12 cellular contexts compared by ENCODE assay signal in the genomic region with DNA sequence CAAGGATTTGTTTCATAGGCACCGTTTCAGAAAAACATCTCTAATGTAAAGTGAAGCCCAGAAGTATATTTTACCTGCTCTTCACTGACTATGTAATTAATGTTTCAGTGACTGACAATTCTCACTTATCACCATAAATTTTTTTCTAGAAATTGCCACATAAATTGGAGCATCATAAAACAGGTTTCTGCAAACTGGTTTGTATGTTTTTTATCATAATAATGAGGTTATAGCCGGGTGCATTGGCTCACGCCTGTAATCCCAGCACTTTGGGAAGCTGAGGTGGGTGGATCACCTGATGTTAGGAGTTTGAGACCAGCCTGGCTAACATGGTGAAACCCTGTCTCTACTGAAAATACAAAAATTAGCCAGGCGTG. TPM values are rescaled to one million over a fixed set of nuclear protein-coding genes. Genes with fewer than 3 reads are reported as not detected.
DNase-seq lines count a peak whose midpoint lies in the region; ATAC-seq and TF ChIP-seq lines count a peak whose summit lies in the region.
"Had no signal": no experiment of that assay in that cellular context is flagged by ENCODE, and none has a peak within 500 bp of the region (broad histone marks: within the 10 kb centered on the region; RNA-seq: fewer than 3 reads in every experiment).

No MANE protein-coding gene starts in this region.

- H3K4me2 ChIP-seq in PC-9: peak overlapping the region; percentile 71; the same call in 1 of the 2 replicates

- POLR2A ChIA-PET in PC-9 (lab: Charles Lee; ENCODE audit: unreplicated experiment): no interaction called here

- no peaks in the 10 kb centered on the region for H3K9me2 ChIP-seq in PC-9 (ENCODE audit: insufficient read depth)

- ATAC-seq in stimulated activated naive B cell treated with anti-CD40 and anti-IgM and Interleukin-4, amounts not matched to agents 10 μg/mL and 1 μg/mL and 100 μg/mL, for 72 hours (replicated peaks): no peak
- no peak for ATAC-seq in GM19351 (IDR thresholded peaks at IDR 0.05; ENCODE audit: unreplicated experiment)

- H3K27ac ChIP-seq in PC-9 (peak overlapping the region; percentile 95), epithelial cell of prostate (peak overlapping the region; percentile 91)

- H3K79me2 ChIP-seq in PC-9 (ENCODE audit: low read depth): no peaks in the 10 kb centered on the region

- peaks cover 53% of the 10 kb centered on the region for H3K4me1 Mint-ChIP-seq in activated T-cell treated with anti-CD3 and anti-CD28 coated beads, Interleukin-2, amount 50 U/mL, for 24 hours (ENCODE audit: low read depth)
- peaks cover 68 to 92% of the 10 kb centered on the region in 2 donors for H3K4me1 Mint-ChIP-seq in stimulated activated naive B cell treated with anti-CD40 and anti-IgM and Interleukin-4, amounts not matched to agents 10 μg/mL and 1 μg/mL and 100 μg/mL, for 72 hours

- H3F3A ChIP-seq in PC-9 (ENCODE audit: insufficient read depth, low read depth): peaks cover 21% of the 10 kb centered on the region; the same call in 1 of the 2 replicates

- no peak for DNase-seq in activated T-cell treated with anti-CD3 and anti-CD28 coated beads, Interleukin-2, amount 50 U/mL, for 24 hours
- DNase-seq in activated T-cell treated with anti-CD3 and anti-CD28 coated beads, Interleukin-2, amount 50 U/mL, for 48 hours: no peak
- DNase-seq in PC-9 (no peak), epithelial cell of prostate (ENCODE audit: low read depth, low spot score) (no peak), NCI-H2171 treated with DMSO at 0.1 percent for 48 hours (lab: John Stamatoyannopoulos, UW) (no peak), ecto neural progenitor cell (ENCODE audit: low spot score) (no peak)
- DNase-seq in stimulated activated naive B cell treated with anti-CD40 and anti-IgM and Interleukin-4, amounts not matched to agents 10 μg/mL and 1 μg/mL and 100 μg/mL, for 72 hours: no peak
- DNase-seq: activated CD4-positive, CD25-positive, alpha-beta regulatory T cell; glutamatergic neuron; retina had no signal

- BruUV-seq in PC-9 (replicated peaks; lab: Mats Ljungman, UMichigan): no TSS peak

- CTCF ChIA-PET in PC-9 (lab: Charles Lee): interaction anchor here (0.8 kb wide), 1 partner anchor 22 kb away, joined by 3 read pairs; no protein-coding TSS in a partner anchor

- peaks cover 52% of the 10 kb centered on the region for H3K4me1 ChIP-seq in PC-9 (replicated peaks; ENCODE audit: insufficient read depth)

- H3K27ac Mint-ChIP-seq in activated T-cell treated with anti-CD3 and anti-CD28 coated beads, Interleukin-2, amount 50 U/mL, for 24 hours: peak overlapping the region; percentile 93
- peak overlapping the region; percentile 99 for H3K27ac Mint-ChIP-seq in stimulated activated naive B cell treated with anti-CD40 and anti-IgM and Interleukin-4, amounts not matched to agents 10 μg/mL and 1 μg/mL and 100 μg/mL, for 72 hours

- no peaks in the 10 kb centered on the region for H3K9me3 ChIP-seq in PC-9 (ENCODE audit: insufficient read depth, low read depth)
- H3K9me3 ChIP-seq: tibial nerve had no signal

- no peak for TF ChIP-seq CTCF in PC-9 (conservative IDR thresholded peaks at IDR 0.05)

- H3K36me3 ChIP-seq in PC-9 (ENCODE audit: low read depth): no peaks in the 10 kb centered on the region
- H3K36me3 ChIP-seq: tibial nerve had no signal

- no peak overlapping the region for H2AFZ ChIP-seq in PC-9

- no peaks in the 10 kb centered on the region for H3K36me3 Mint-ChIP-seq in activated T-cell treated with anti-CD3 and anti-CD28 coated beads, Interleukin-2, amount 50 U/mL, for 24 hours (ENCODE audit: low read depth)
- peaks cover 0 to 5% of the 10 kb centered on the region in 2 donors for H3K36me3 Mint-ChIP-seq in stimulated activated naive B cell treated with anti-CD40 and anti-IgM and Interleukin-4, amounts not matched to agents 10 μg/mL and 1 μg/mL and 100 μg/mL, for 72 hours

- H4K20me1 ChIP-seq in PC-9 (ENCODE audit: insufficient read depth): no peaks in the 10 kb centered on the region

- no peak overlapping the region for H3K4me3 Mint-ChIP-seq in activated T-cell treated with anti-CD3 and anti-CD28 coated beads, Interleukin-2, amount 50 U/mL, for 24 hours
- H3K4me3 Mint-ChIP-seq in stimulated activated naive B cell treated with anti-CD40 and anti-IgM and Interleukin-4, amounts not matched to agents 10 μg/mL and 1 μg/mL and 100 μg/mL, for 72 hours: peak overlapping the region in 1 of 2 donors; percentile 84

- intact Hi-C loops in PC-9 (cut with micrococcal nuclease; ENCODE audit: unreplicated experiment): no loop called here

- no peaks in the 10 kb centered on the region for H3K27me3 ChIP-seq in PC-9 (ENCODE audit: insufficient read depth, low read depth)
- H3K27me3 ChIP-seq: tibial nerve had no signal

- H3K4me3 ChIP-seq in PC-9: no peak overlapping the region
- H3K4me3 ChIP-seq: tibial nerve had no signal

- H3K9me3 Mint-ChIP-seq in activated T-cell treated with anti-CD3 and anti-CD28 coated beads, Interleukin-2, amount 50 U/mL, for 24 hours: no peaks in the 10 kb centered on the region
- no peaks in the 10 kb centered on the region for H3K9me3 Mint-ChIP-seq in stimulated activated naive B cell treated with anti-CD40 and anti-IgM and Interleukin-4, amounts not matched to agents 10 μg/mL and 1 μg/mL and 100 μg/mL, for 72 hours

- H3K27me3 Mint-ChIP-seq in activated T-cell treated with anti-CD3 and anti-CD28 coated beads, Interleukin-2, amount 50 U/mL, for 24 hours: no peaks in the 10 kb centered on the region
- H3K27me3 Mint-ChIP-seq in stimulated activated naive B cell treated with anti-CD40 and anti-IgM and Interleukin-4, amounts not matched to agents 10 μg/mL and 1 μg/mL and 100 μg/mL, for 72 hours: no peaks in the 10 kb centered on the region

RNA-seq across cellular contexts. Expression of gene SYPL1, which starts 39.4 kb away (rescaled TPM):
- 83.9 and 102 TPM in 2 replicates for total RNA-seq in PC-9 (2021)
